Comparison of ENCODE assay signal across 8 cellular contexts in the genomic region with DNA sequence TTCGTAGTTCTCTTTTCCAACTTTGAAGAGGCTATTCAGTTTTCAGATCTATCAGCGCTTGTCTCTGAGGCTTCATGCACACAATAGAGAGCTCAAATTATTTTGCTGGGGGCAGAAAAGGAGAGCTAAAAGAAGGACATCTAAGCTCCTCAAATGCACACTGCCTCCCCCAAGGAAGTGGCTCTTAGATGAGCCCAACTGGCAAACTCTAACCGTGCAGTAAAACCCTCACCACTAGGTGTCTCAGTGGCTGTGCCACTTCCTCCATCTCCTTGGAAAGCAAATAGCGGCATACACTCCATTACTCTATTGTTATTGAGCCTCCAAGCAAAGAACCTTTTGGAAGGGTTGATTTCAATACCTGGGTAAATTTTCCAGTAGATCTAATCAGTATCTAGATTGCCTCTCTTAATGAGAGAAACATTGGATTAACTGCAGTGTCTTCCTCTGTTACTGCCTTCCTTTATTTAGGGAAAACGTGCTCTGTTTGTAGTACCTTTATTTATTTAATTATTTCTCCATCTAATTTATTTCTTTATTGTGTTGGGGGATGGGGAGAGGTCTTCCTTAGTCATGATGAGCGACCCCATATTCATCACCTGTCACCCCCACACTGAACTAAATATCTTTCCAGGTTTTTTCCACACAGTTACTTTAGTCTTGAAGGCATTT. TPM values are rescaled to one million over a fixed set of nuclear protein-coding genes. Genes with fewer than 3 reads are reported as not detected.
A peak's percentile ranks its signal among the peaks of the same experiment; 100 is the strongest.
DNase-seq lines count a peak whose midpoint lies in the region; ATAC-seq and TF ChIP-seq lines count a peak whose summit lies in the region.

No MANE protein-coding gene starts in this region.

- no peaks in the 10 kb centered on the region for H3K36me3 Mint-ChIP-seq in CD4-positive, alpha-beta T cell (ENCODE audit: low read depth)
- no peaks in the 10 kb centered on the region for H3K36me3 Mint-ChIP-seq in osteocyte (ENCODE audit: unreplicated experiment)
- no peaks in the 10 kb centered on the region for H3K36me3 Mint-ChIP-seq in type B pancreatic cell

- H3K36me3 ChIP-seq in SJSA1 = no peaks in the 10 kb centered on the region

- no peak overlapping the region for H3K27ac ChIP-seq in CD4-positive, alpha-beta T cell (ENCODE audit: low read depth, low read length)
- H3K27ac ChIP-seq in SJSA1 = no peak overlapping the region

- DNase-seq in CD4-positive, alpha-beta T cell = peak; percentile 49 to 68 (median 57)
- DNase-seq in MV-4-11 (lab: John Stamatoyannopoulos, UW) = peak; percentile 79
- peak; percentile 59 to 67 for DNase-seq in SJSA1 (ENCODE audit: low read depth in 1 of 2, low spot score in 2 of 2)
- DNase-seq in activated naive CD4-positive, alpha-beta T cell treated with Interleukin-2 at 50 U/mL for 16 hours = peak; percentile 67
- peak; percentile 85 for DNase-seq in glomerular endothelial cell (ENCODE audit: extremely low read depth, low read depth, low spot score)
- DNase-seq in osteocyte (ENCODE audit: extremely low spot score, unreplicated experiment) = peak; percentile 89
- DNase-seq in type B pancreatic cell (ENCODE audit: extremely low spot score, unreplicated experiment) = no peak

- no peak overlapping the region for H3K4me3 ChIP-seq in SJSA1

- POLR2A ChIA-PET in CD4-positive, alpha-beta T cell (lab: Charles Lee) = interaction anchor here (0.6 to 1.8 kb wide), 5 partner anchors 9 to 249 kb away, joined by 3 to 14 read pairs (median 3); partner anchors contain the start of gene SFPQ

- no peaks in the 10 kb centered on the region for H3K27me3 Mint-ChIP-seq in CD4-positive, alpha-beta T cell
- H3K27me3 Mint-ChIP-seq in osteocyte (ENCODE audit: unreplicated experiment) (no peaks in the 10 kb centered on the region), type B pancreatic cell (no peaks in the 10 kb centered on the region)

- CTCF ChIA-PET in CD4-positive, alpha-beta T cell (lab: Charles Lee) = interaction anchor here (0.7 to 1.9 kb wide), 11 partner anchors 9 to 114 kb away, joined by 3 to 12 read pairs (median 3); partner anchors contain the start of gene SFPQ

- H3K4me1 ChIP-seq in SJSA1 (replicated peaks) = peaks cover 6% of the 10 kb centered on the region

- no peaks in the 10 kb centered on the region for H3K27me3 ChIP-seq in CD4-positive, alpha-beta T cell (ENCODE audit: control insufficient read depth, insufficient read depth, low read length)
- H3K27me3 ChIP-seq in SJSA1 (replicated peaks) = 0 out of 2 replicates have a peak, but pooled peaks cover 3% of the 10 kb centered on the region

- no peaks in the 10 kb centered on the region for H3K9me3 Mint-ChIP-seq in CD4-positive, alpha-beta T cell
- H3K9me3 Mint-ChIP-seq in osteocyte (ENCODE audit: unreplicated experiment) (no peaks in the 10 kb centered on the region), type B pancreatic cell (no peaks in the 10 kb centered on the region)

- H3K4me1 Mint-ChIP-seq in CD4-positive, alpha-beta T cell (ENCODE audit: low read depth) = peaks cover 9% of the 10 kb centered on the region
- H3K4me1 Mint-ChIP-seq in osteocyte (ENCODE audit: unreplicated experiment) (peaks cover 4% of the 10 kb centered on the region), type B pancreatic cell (ENCODE audit: unreplicated experiment) (peaks cover 4% of the 10 kb centered on the region)

- TF ChIP-seq CTCF in CD4-positive, alpha-beta T cell (IDR thresholded peaks at IDR 0.05) = peak; percentile 88
- TF ChIP-seq CTCF in osteocyte (IDR thresholded peaks at IDR 0.05) = peak; percentile 97
- TF ChIP-seq CTCF in type B pancreatic cell (conservative IDR thresholded peaks at IDR 0.05) = peak; percentile 92

- intact Hi-C loops in CD4-positive, alpha-beta T cell (cut with DNase I, micrococcal nuclease) = loop anchor here (1.0 to 5.0 kb wide), 6 partner anchors 96 to 360 kb away; partner anchors contain the start of genes KIAA0319L (in 1 of the 2) and NCDN (in 1 of the 2)

- H3K9me3 ChIP-seq in CD4-positive, alpha-beta T cell (ENCODE audit: control insufficient read depth, low read length) = no peaks in the 10 kb centered on the region
- H3K9me3 ChIP-seq in SJSA1 (replicated peaks) = no peaks in the 10 kb centered on the region

- H3K4me3 Mint-ChIP-seq in CD4-positive, alpha-beta T cell = no peak overlapping the region
- H3K4me3 Mint-ChIP-seq in osteocyte (ENCODE audit: unreplicated experiment) (peak overlapping the region; percentile 19), type B pancreatic cell (peak overlapping the region; percentile 13)

- no peak overlapping the region for H3K27ac Mint-ChIP-seq in CD4-positive, alpha-beta T cell
- H3K27ac Mint-ChIP-seq in osteocyte (ENCODE audit: unreplicated experiment) (no peak overlapping the region), type B pancreatic cell (no peak overlapping the region)

- peak; percentile 100 for ATAC-seq in CD4-positive, alpha-beta T cell (ENCODE audit: poor library complexity)
- peak; percentile 72 for ATAC-seq in GM21447 (IDR thresholded peaks at IDR 0.05; ENCODE audit: unreplicated experiment)

RNA-seq across cellular contexts. Expression of gene SFPQ, which starts 9.2 kb away (rescaled TPM):
- 100 to 1,000 TPM; 766 to 767 TPM for total RNA-seq in CD4-positive, alpha-beta T cell
- total RNA-seq in SJSA1 (2014; rRNA removed; shearing (Covaris generic)) = 361 and 371 TPM in 2 replicates
- total RNA-seq in glomerular endothelial cell (143 and 208 TPM in 2 replicates), osteocyte (231 and 241 TPM in 2 replicates), type B pancreatic cell (ENCODE audit: low replicate concordance) (256 and 445 TPM in 2 replicates)
